In the genomic region with DNA sequence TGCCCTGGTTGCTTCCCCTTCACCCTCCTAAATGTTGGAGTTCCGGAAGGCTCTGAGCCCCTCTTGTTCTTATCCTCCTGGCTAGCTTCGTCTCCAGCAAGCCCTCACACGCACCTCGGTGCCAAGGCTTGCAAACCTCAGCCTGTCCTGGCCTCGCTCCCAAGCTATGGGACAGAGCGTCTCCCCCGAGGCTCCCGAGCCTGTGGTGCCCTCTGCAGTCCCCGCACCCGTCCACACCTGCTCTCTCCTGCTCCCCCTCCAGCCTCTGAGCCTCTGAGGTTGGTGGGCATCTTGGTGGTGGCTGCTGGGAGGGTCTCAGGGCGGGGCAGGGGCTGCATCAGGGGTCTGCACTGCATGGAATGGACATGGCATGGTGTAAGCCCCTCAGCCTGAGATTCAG, we compare ENCODE assay signal across 27 cellular contexts.
DNase-seq lines count a peak whose midpoint lies in the region; ATAC-seq, FAIRE-seq and TF ChIP-seq lines count a peak whose summit lies in the region.
"Had no signal": no experiment of that assay in that cellular context is flagged by ENCODE, and none has a peak within 500 bp of the region (broad histone marks: within the 10 kb centered on the region; RNA-seq: fewer than 3 reads in every experiment).

No MANE protein-coding gene starts in this region.

- peaks cover 8% of the 10 kb centered on the region; the same call in 1 of the 2 replicates for H3K36me3 Mint-ChIP-seq in WTC11
- H3K36me3 Mint-ChIP-seq: activated naive CD8-positive, alpha-beta T cell treated with anti-CD3 and anti-CD28 coated beads, Interleukin-2, amount 10 ng/mL, durations not matched to agents 7 days and 5 days; immature natural killer cell; stimulated activated effector memory CD8-positive, alpha-beta T cell treated with anti-CD3 and anti-CD28 coated beads, Interleukin-12 subunit alpha, Interleukin-12 subunit beta, amount 100 ng/mL, for 72 hours had no signal

- intact Hi-C loops in pancreas (cut with DNase I) = no loop called here

- H3K27me3 ChIP-seq in H7 (ENCODE audit: control insufficient read depth, insufficient read depth, low read length) (no peaks in the 10 kb centered on the region), pancreas (no peaks in the 10 kb centered on the region)
- H3K27me3 ChIP-seq: dorsolateral prefrontal cortex, sigmoid colon had no signal

- DNase-seq in DMS 273 (lab: John Stamatoyannopoulos, UW; ENCODE audit: unreplicated experiment) (peak; percentile 33), DMS 273 treated with DMSO at 0.1 percent for 48 hours (lab: John Stamatoyannopoulos, UW) (no peak), H7 (peak; percentile 60), WTC11 (ENCODE audit: low spot score) (no peak), pancreas (no peak)
- DNase-seq: activated CD4-positive, alpha-beta memory T cell treated with anti-CD3 and anti-CD28 coated beads, Interleukin-2, amount 10 ng/mL, durations not matched to agents 7 days and 5 days; activated CD4-positive, alpha-beta T cell treated with anti-CD3 and anti-CD28 coated beads for 1 hour; activated gamma-delta T cell; activated naive CD8-positive, alpha-beta T cell treated with anti-CD3 and anti-CD28 coated beads, Interleukin-2, amount 10 ng/mL, durations not matched to agents 7 days and 5 days; CD4-positive, alpha-beta T cell; central memory CD4-positive, alpha-beta T cell; immature natural killer cell; mesendoderm; NCI-H1048; NCI-H1930; sigmoid colon; stimulated activated CD4-positive, alpha-beta T cell treated with anti-CD3 and anti-CD28 coated beads, Interleukin-4, amount 100 ng/mL, for 24 hours had no signal

- no peak for FAIRE-seq in pancreas (lab: Jason Lieb, UNC)
- FAIRE-seq: astrocyte, endothelial cell of umbilical vein, TTC549 had no signal

- no peak overlapping the region for H3K4me3 ChIP-seq in H7 (ENCODE audit: insufficient read depth, low read depth, low read length)
- no peak overlapping the region for H3K4me3 ChIP-seq in pancreas
- H3K4me3 ChIP-seq: dorsolateral prefrontal cortex, sigmoid colon, SK-N-MC had no signal

- H3K4me1 ChIP-seq in pancreas = peaks cover 0 to 2% (median 0%) of the 10 kb centered on the region in 3 donors

- H3K27me3 Mint-ChIP-seq in WTC11 (ENCODE audit: low read depth) = peaks cover 2% of the 10 kb centered on the region; the same call in 1 of the 2 replicates
- H3K27me3 Mint-ChIP-seq: activated CD4-positive, alpha-beta memory T cell treated with anti-CD3 and anti-CD28 coated beads, Interleukin-2, amount 10 ng/mL, durations not matched to agents 7 days and 5 days; activated naive CD8-positive, alpha-beta T cell treated with anti-CD3 and anti-CD28 coated beads, Interleukin-2, amount 10 ng/mL, durations not matched to agents 7 days and 5 days; CD4-positive, alpha-beta T cell had no signal

- no peaks in the 10 kb centered on the region for H3K36me3 ChIP-seq in H7 (replicated peaks; ENCODE audit: control insufficient read depth, insufficient read depth, low read length)
- no peaks in the 10 kb centered on the region for H3K36me3 ChIP-seq in pancreas
- H3K36me3 ChIP-seq: sigmoid colon had no signal

- no peak overlapping the region for H3K4me3 Mint-ChIP-seq in WTC11
- H3K4me3 Mint-ChIP-seq: activated CD4-positive, alpha-beta memory T cell treated with anti-CD3 and anti-CD28 coated beads, Interleukin-2, amount 10 ng/mL, durations not matched to agents 7 days and 5 days; activated naive CD8-positive, alpha-beta T cell treated with anti-CD3 and anti-CD28 coated beads, Interleukin-2, amount 10 ng/mL, durations not matched to agents 7 days and 5 days; CD4-positive, alpha-beta T cell; immature natural killer cell; stimulated activated effector memory CD8-positive, alpha-beta T cell treated with anti-CD3 and anti-CD28 coated beads, Interleukin-12 subunit alpha, Interleukin-12 subunit beta, amount 100 ng/mL, for 72 hours had no signal

- no peak overlapping the region for H3K27ac ChIP-seq in pancreas
- H3K27ac ChIP-seq: 22Rv1, dorsolateral prefrontal cortex, sigmoid colon, SK-N-MC had no signal

- no peak for ATAC-seq in WTC11
- ATAC-seq in pancreas = peak in 3 of 4 donors; percentile 27 to 34 (median 27)
- no peak for ATAC-seq in HG02678 (IDR thresholded peaks at IDR 0.05; ENCODE audit: unreplicated experiment)
- ATAC-seq in HG02884 (IDR thresholded peaks at IDR 0.05; ENCODE audit: unreplicated experiment) = no peak
- ATAC-seq in GM21737 (IDR thresholded peaks at IDR 0.05; ENCODE audit: unreplicated experiment) = no peak
- ATAC-seq: stimulated activated effector memory CD8-positive, alpha-beta T cell treated with anti-CD3 and anti-CD28 coated beads, Interleukin-12 subunit alpha, Interleukin-12 subunit beta, amount 100 ng/mL, for 72 hours had no signal

- POLR2A ChIA-PET in WTC11 (lab: Charles Lee) = no interaction called here

- peaks cover 18% of the 10 kb centered on the region for H3K9me3 Mint-ChIP-seq in WTC11
- H3K9me3 Mint-ChIP-seq: activated CD4-positive, alpha-beta memory T cell treated with anti-CD3 and anti-CD28 coated beads, Interleukin-2, amount 10 ng/mL, durations not matched to agents 7 days and 5 days; activated naive CD8-positive, alpha-beta T cell treated with anti-CD3 and anti-CD28 coated beads, Interleukin-2, amount 10 ng/mL, durations not matched to agents 7 days and 5 days; CD4-positive, alpha-beta T cell; immature natural killer cell; stimulated activated effector memory CD8-positive, alpha-beta T cell treated with anti-CD3 and anti-CD28 coated beads, Interleukin-12 subunit alpha, Interleukin-12 subunit beta, amount 100 ng/mL, for 72 hours had no signal

- 38 to 47% methylated on average over 11 of the region's 11 CpGs for WGBS in pancreas, 2 donors

- H3K4me1 Mint-ChIP-seq in WTC11 = peaks cover 25% of the 10 kb centered on the region
- H3K4me1 Mint-ChIP-seq: activated CD4-positive, alpha-beta memory T cell treated with anti-CD3 and anti-CD28 coated beads, Interleukin-2, amount 10 ng/mL, durations not matched to agents 7 days and 5 days; activated naive CD8-positive, alpha-beta T cell treated with anti-CD3 and anti-CD28 coated beads, Interleukin-2, amount 10 ng/mL, durations not matched to agents 7 days and 5 days; immature natural killer cell; stimulated activated effector memory CD8-positive, alpha-beta T cell treated with anti-CD3 and anti-CD28 coated beads, Interleukin-12 subunit alpha, Interleukin-12 subunit beta, amount 100 ng/mL, for 72 hours had no signal

- TF ChIP-seq CTCF in WTC11 (IDR thresholded peaks at IDR 0.05) (no peak), pancreas (IDR thresholded peaks at IDR 0.05) (no peak)

- peak overlapping the region; percentile 72; the same call in 1 of the 2 replicates for H3K27ac Mint-ChIP-seq in WTC11
- H3K27ac Mint-ChIP-seq: activated CD4-positive, alpha-beta memory T cell treated with anti-CD3 and anti-CD28 coated beads, Interleukin-2, amount 10 ng/mL, durations not matched to agents 7 days and 5 days; activated naive CD8-positive, alpha-beta T cell treated with anti-CD3 and anti-CD28 coated beads, Interleukin-2, amount 10 ng/mL, durations not matched to agents 7 days and 5 days; CD4-positive, alpha-beta T cell; immature natural killer cell; stimulated activated effector memory CD8-positive, alpha-beta T cell treated with anti-CD3 and anti-CD28 coated beads, Interleukin-12 subunit alpha, Interleukin-12 subunit beta, amount 100 ng/mL, for 72 hours had no signal

- no peaks in the 10 kb centered on the region for H3K9me3 ChIP-seq in pancreas
- H3K9me3 ChIP-seq: sigmoid colon had no signal

- CTCF ChIA-PET in WTC11 (lab: Charles Lee) = interaction anchor here (1.1 to 3.9 kb wide), 6 partner anchors 9 to 185 kb away, joined by 3 to 18 read pairs (median 4); no protein-coding TSS in a partner anchor

TF ChIP-seq in WTC11, 78 proteins besides CTCF, POLR2A, EP300 and RAD21 (continues in another document):
- TF ChIP-seq ZNF138 (CRISPR knock-in tag; conservative IDR thresholded peaks at IDR 0.05) (no peak), IRF2 (CRISPR knock-in tag; IDR thresholded peaks at IDR 0.05; ENCODE audit: borderline replicate concordance, low read depth) (no peak), NR1H2 (CRISPR knock-in tag; IDR thresholded peaks at IDR 0.05) (no peak), TCF7 (CRISPR knock-in tag; IDR thresholded peaks at IDR 0.05; ENCODE audit: low read depth) (no peak), TEAD1 (CRISPR knock-in tag; IDR thresholded peaks at IDR 0.05) (no peak), SMAD3 (CRISPR knock-in tag; IDR thresholded peaks at IDR 0.05; ENCODE audit: borderline replicate concordance) (no peak), ZBTB43 (CRISPR knock-in tag; IDR thresholded peaks at IDR 0.05) (no peak), TP53 (CRISPR knock-in tag; IDR thresholded peaks at IDR 0.05) (no peak), MXD4 (CRISPR knock-in tag; IDR thresholded peaks at IDR 0.05; ENCODE audit: borderline replicate concordance) (no peak), FOXJ3 (CRISPR knock-in tag; IDR thresholded peaks at IDR 0.05; ENCODE audit: borderline replicate concordance) (no peak)

Comparison
In these comparisons a context has a peak if more than half of its experiments do, and no peak if none do; other contexts are left out.
1. DNase-seq: peak in DMS 273 (single experiment) and H7 (single experiment); none in DMS 273 treated with DMSO at 0.1 percent for 48 hours (single experiment), WTC11 (single experiment) and pancreas (0 of 6).
2. ATAC-seq: peak in pancreas (3 of 4); none in WTC11 (single experiment), HG02678 (single experiment), HG02884 (single experiment) and GM21737 (single experiment).